Comparison of ENCODE assay signal across 28 cellular contexts in genomic region chr10:63921932-63922713, GRCh38.
DNase-seq lines count a peak whose midpoint lies in the region; ATAC-seq and TF ChIP-seq lines count a peak whose summit lies in the region.
"Had no signal": no experiment of that assay in that cellular context is flagged by ENCODE, and none has a peak within 500 bp of the region (broad histone marks: within the 10 kb centered on the region; RNA-seq: fewer than 3 reads in every experiment).

No MANE protein-coding gene starts in this region.

- no peak overlapping the region; the same call in 1 of the 2 replicates for H3K9ac ChIP-seq in HUES48 (ENCODE audit: low read depth, low read length)
- H3K9ac ChIP-seq: BLaER1 had no signal

- H3K9me3 ChIP-seq in Caco-2 (no peaks in the 10 kb centered on the region), HUES48 (ENCODE audit: control insufficient read depth, insufficient read depth, low read length) (no peaks in the 10 kb centered on the region), body of pancreas (no peaks in the 10 kb centered on the region), PC-9 (ENCODE audit: insufficient read depth, low read depth) (no peaks in the 10 kb centered on the region)
- H3K9me3 ChIP-seq: BLaER1, suprapubic skin, uterus had no signal

- H3K27ac Mint-ChIP-seq in Caco-2 (ENCODE audit: unreplicated experiment) (peak overlapping the region; percentile 1), mesothelial cell of epicardium (peak overlapping the region; percentile 4)
- H3K27ac Mint-ChIP-seq: activated B cell treated with CpG ODN at 0.5 μM for 24 hours; activated naive CD8-positive, alpha-beta T cell treated with anti-CD3 and anti-CD28 coated beads, Interleukin-2, amount 10 ng/mL, durations not matched to agents 7 days and 5 days; activated T-helper 17 cell treated with anti-CD3 and anti-CD28 coated beads, Interleukin-2, amount 50 U/mL, for 72 hours; stimulated activated naive B cell treated with anti-CD40 and anti-IgM and Interleukin-4, amounts not matched to agents 10 μg/mL and 1 μg/mL and 100 μg/mL, for 72 hours; T-helper 2 cell treated with Interferon-gamma antibody and Interleukin-4, amounts not matched to agents 5 μg/mL and 100 μg/mL, for 36 hours had no signal

- H3K36me3 ChIP-seq in Caco-2 (ENCODE audit: control insufficient read depth, insufficient read depth, low read length): no peaks in the 10 kb centered on the region
- H3K36me3 ChIP-seq in HUES48 (ENCODE audit: control insufficient read depth, insufficient read depth, low read length): no peaks in the 10 kb centered on the region
- H3K36me3 ChIP-seq in body of pancreas (replicated peaks in 1 of 2; ENCODE audit: insufficient read depth in 1 of 2, low read depth in 2 of 2): no peaks in the 10 kb centered on the region
- H3K36me3 ChIP-seq in PC-9 (ENCODE audit: low read depth): no peaks in the 10 kb centered on the region
- H3K36me3 ChIP-seq: BLaER1, suprapubic skin, uterus had no signal

- DNase-seq in Caco-2 (peak in 1 of 2 experiments; percentile 18), body of pancreas (no peak), mesothelial cell of epicardium (ENCODE audit: low spot score in 2 of 2, unreplicated experiment in 2 of 2) (no peak), NCI-H2196 (lab: John Stamatoyannopoulos, UW; ENCODE audit: unreplicated experiment) (no peak), PC-9 (no peak), activated gamma-delta T cell treated with Interleukin-2 at 50 U/mL for 16 hours (no peak), RWPE1 (ENCODE audit: low spot score) (no peak)
- DNase-seq: activated B cell treated with CpG ODN at 0.5 μM for 24 hours; activated CD4-positive, alpha-beta T cell treated with anti-CD3 and anti-CD28 coated beads, Interleukin-2, amount 50 U/mL, for 48 hours; activated CD8-positive, alpha-beta memory T cell treated with anti-CD3 and anti-CD28 coated beads, Interleukin-2, amount 50 U/mL, for 48 hours; activated naive CD8-positive, alpha-beta T cell treated with anti-CD3 and anti-CD28 coated beads, Interleukin-2, amount 10 ng/mL, durations not matched to agents 7 days and 5 days; effector CD4-positive, alpha-beta T cell; foreskin fibroblast; KG1; left cardiac atrium; mesendoderm; MV-4-11; naive B cell; NCI-H187 treated with DMSO at 0.1 percent for 48 hours; NCI-H2227 treated with DMSO at 0.1 percent for 48 hours; stimulated activated CD4-positive, alpha-beta T cell treated with anti-CD3 and anti-CD28 coated beads, Interleukin-4, amount 100 ng/mL, for 24 hours; stimulated activated naive B cell treated with anti-CD40 and anti-IgM and Interleukin-4, amounts not matched to agents 10 μg/mL and 1 μg/mL and 100 μg/mL, for 72 hours; uterus had no signal

- H3K4me1 ChIP-seq in Caco-2 (peaks cover 8% of the 10 kb centered on the region; the same call in 1 of the 2 replicates), HUES48 (ENCODE audit: control insufficient read depth, insufficient read depth, low read length) (peaks cover 31% of the 10 kb centered on the region), body of pancreas (no peaks in the 10 kb centered on the region), PC-9 (replicated peaks; ENCODE audit: insufficient read depth) (no peaks in the 10 kb centered on the region)
- H3K4me1 ChIP-seq: uterus had no signal

- H2AFZ ChIP-seq in PC-9: no peak overlapping the region

- POLR2A ChIA-PET in Caco-2 (lab: Charles Lee) (no interaction called here), PC-9 (lab: Charles Lee; ENCODE audit: unreplicated experiment) (no interaction called here), RWPE1 (lab: Yijun Ruan, JAX; ENCODE audit: low non-redundant PET) (no interaction called here)

- H3K27me3 Mint-ChIP-seq in Caco-2 (ENCODE audit: insufficient read depth, unreplicated experiment): no peaks in the 10 kb centered on the region
- H3K27me3 Mint-ChIP-seq in mesothelial cell of epicardium (ENCODE audit: low read depth): no peaks in the 10 kb centered on the region

- ATAC-seq in body of pancreas: peak; percentile 79
- ATAC-seq: activated T-helper 17 cell treated with anti-CD3 and anti-CD28 coated beads, Interleukin-2, amount 50 U/mL, for 72 hours; left cardiac atrium; stimulated activated naive B cell treated with anti-CD40 and anti-IgM and Interleukin-4, amounts not matched to agents 10 μg/mL and 1 μg/mL and 100 μg/mL, for 72 hours had no signal

- H4K20me1 ChIP-seq in PC-9 (ENCODE audit: insufficient read depth): no peaks in the 10 kb centered on the region
- H4K20me1 ChIP-seq: BLaER1 had no signal

- BruUV-seq in Caco-2 (replicated peaks; lab: Mats Ljungman, UMichigan): no TSS peak
- BruUV-seq in PC-9 (replicated peaks; lab: Mats Ljungman, UMichigan): no TSS peak

- no peak for TF ChIP-seq POLR2A in body of pancreas (IDR thresholded peaks at IDR 0.05)

- H3K4me1 Mint-ChIP-seq in Caco-2 (ENCODE audit: low read depth, unreplicated experiment): peaks cover 10% of the 10 kb centered on the region
- peaks cover 19% of the 10 kb centered on the region for H3K4me1 Mint-ChIP-seq in mesothelial cell of epicardium
- H3K4me1 Mint-ChIP-seq: activated B cell treated with CpG ODN at 0.5 μM for 24 hours; activated naive CD8-positive, alpha-beta T cell treated with anti-CD3 and anti-CD28 coated beads, Interleukin-2, amount 10 ng/mL, durations not matched to agents 7 days and 5 days; activated T-helper 17 cell treated with anti-CD3 and anti-CD28 coated beads, Interleukin-2, amount 50 U/mL, for 72 hours; naive B cell; stimulated activated naive B cell treated with anti-CD40 and anti-IgM and Interleukin-4, amounts not matched to agents 10 μg/mL and 1 μg/mL and 100 μg/mL, for 72 hours had no signal

- no peaks in the 10 kb centered on the region for H3F3A ChIP-seq in PC-9 (ENCODE audit: insufficient read depth, low read depth)

- H3K79me2 ChIP-seq in PC-9 (ENCODE audit: low read depth): no peaks in the 10 kb centered on the region

- H3K27ac ChIP-seq in HUES48 (ENCODE audit: low read depth, low read length): peak overlapping the region; percentile 54
- H3K27ac ChIP-seq in body of pancreas: peak overlapping the region in 2 of 4 donors; percentile 24 to 32
- H3K27ac ChIP-seq in PC-9: no peak overlapping the region
- H3K27ac ChIP-seq in RWPE1: no peak overlapping the region
- H3K27ac ChIP-seq: BLaER1, suprapubic skin, uterus had no signal

- CTCF ChIA-PET in Caco-2 (lab: Charles Lee) (interaction anchor here (1.1 kb wide), 1 partner anchor 55 kb away, joined by 4 read pairs; no protein-coding TSS in a partner anchor), PC-9 (lab: Charles Lee) (no interaction called here), RWPE1 (lab: Yijun Ruan, JAX) (interaction anchor here (0.6 to 1.0 kb wide), 2 partner anchors 55 to 424 kb away, joined by 3 read pairs; no protein-coding TSS in a partner anchor)

- H3K9me3 Mint-ChIP-seq in Caco-2 (ENCODE audit: unreplicated experiment) (no peaks in the 10 kb centered on the region), mesothelial cell of epicardium (peaks cover 6% of the 10 kb centered on the region)
- H3K9me3 Mint-ChIP-seq: activated B cell treated with CpG ODN at 0.5 μM for 24 hours; activated naive CD8-positive, alpha-beta T cell treated with anti-CD3 and anti-CD28 coated beads, Interleukin-2, amount 10 ng/mL, durations not matched to agents 7 days and 5 days; activated T-helper 17 cell treated with anti-CD3 and anti-CD28 coated beads, Interleukin-2, amount 50 U/mL, for 72 hours; stimulated activated naive B cell treated with anti-CD40 and anti-IgM and Interleukin-4, amounts not matched to agents 10 μg/mL and 1 μg/mL and 100 μg/mL, for 72 hours; T-helper 2 cell treated with Interferon-gamma antibody and Interleukin-4, amounts not matched to agents 5 μg/mL and 100 μg/mL, for 36 hours had no signal

- H3K4me2 ChIP-seq in PC-9: no peak overlapping the region
- H3K4me2 ChIP-seq: BLaER1 had no signal

- H3K9me2 ChIP-seq in PC-9 (ENCODE audit: insufficient read depth): no peaks in the 10 kb centered on the region

- H3K36me3 Mint-ChIP-seq in Caco-2 (ENCODE audit: insufficient read depth, unreplicated experiment): no peaks in the 10 kb centered on the region
- H3K36me3 Mint-ChIP-seq in mesothelial cell of epicardium: no peaks in the 10 kb centered on the region
- H3K36me3 Mint-ChIP-seq: activated naive CD8-positive, alpha-beta T cell treated with anti-CD3 and anti-CD28 coated beads, Interleukin-2, amount 10 ng/mL, durations not matched to agents 7 days and 5 days; naive B cell; stimulated activated naive B cell treated with anti-CD40 and anti-IgM and Interleukin-4, amounts not matched to agents 10 μg/mL and 1 μg/mL and 100 μg/mL, for 72 hours had no signal

- TF ChIP-seq CTCF in Caco-2 (IDR thresholded peaks at IDR 0.05; ENCODE audit: insufficient read depth in 1 of 2, low read depth in 1 of 2, low read length in 1 of 2, severe bottlenecking in 1 of 2, unreplicated experiment in 1 of 2): no peak
- no peak for TF ChIP-seq CTCF in body of pancreas (IDR thresholded peaks at IDR 0.05)
- no peak for TF ChIP-seq CTCF in mesothelial cell of epicardium (IDR thresholded peaks at IDR 0.05; ENCODE audit: unreplicated experiment)
- TF ChIP-seq CTCF in PC-9 (conservative IDR thresholded peaks at IDR 0.05): no peak
- TF ChIP-seq CTCF in RWPE1 (conservative IDR thresholded peaks at IDR 0.05; ENCODE audit: low read depth): no peak

- intact Hi-C loops in Caco-2 (cut with micrococcal nuclease; ENCODE audit: unreplicated experiment) (no loop called here), body of pancreas (cut with DNase I) (no loop called here), PC-9 (cut with micrococcal nuclease; ENCODE audit: unreplicated experiment) (no loop called here)

- 29 to 33% methylated on average over 4 of the region's 4 CpGs for WGBS in body of pancreas, 2 donors

- H3K27me3 ChIP-seq in Caco-2 (replicated peaks; ENCODE audit: control insufficient read depth, insufficient read depth, low read length): no peaks in the 10 kb centered on the region
- H3K27me3 ChIP-seq in HUES48 (ENCODE audit: control insufficient read depth, insufficient read depth, low read length): no peaks in the 10 kb centered on the region
- no peaks in the 10 kb centered on the region for H3K27me3 ChIP-seq in body of pancreas
- peaks cover 17% of the 10 kb centered on the region for H3K27me3 ChIP-seq in PC-9 (ENCODE audit: insufficient read depth, low read depth)
- H3K27me3 ChIP-seq: BLaER1, suprapubic skin, uterus had no signal

- no peak overlapping the region for H3K4me3 ChIP-seq in Caco-2 (ENCODE audit: low read depth, low read length)
- no peak overlapping the region for H3K4me3 ChIP-seq in HUES48 (ENCODE audit: low read depth, low read length)
- no peak overlapping the region for H3K4me3 ChIP-seq in body of pancreas
- no peak overlapping the region for H3K4me3 ChIP-seq in PC-9
- H3K4me3 ChIP-seq: BLaER1, suprapubic skin, uterus had no signal

- no peak overlapping the region for H3K4me3 Mint-ChIP-seq in Caco-2 (ENCODE audit: unreplicated experiment)
- H3K4me3 Mint-ChIP-seq in mesothelial cell of epicardium: no peak overlapping the region
- H3K4me3 Mint-ChIP-seq: activated B cell treated with CpG ODN at 0.5 μM for 24 hours; activated naive CD8-positive, alpha-beta T cell treated with anti-CD3 and anti-CD28 coated beads, Interleukin-2, amount 10 ng/mL, durations not matched to agents 7 days and 5 days; activated T-helper 17 cell treated with anti-CD3 and anti-CD28 coated beads, Interleukin-2, amount 50 U/mL, for 72 hours; naive B cell; stimulated activated naive B cell treated with anti-CD40 and anti-IgM and Interleukin-4, amounts not matched to agents 10 μg/mL and 1 μg/mL and 100 μg/mL, for 72 hours; T-helper 2 cell treated with Interferon-gamma antibody and Interleukin-4, amounts not matched to agents 5 μg/mL and 100 μg/mL, for 36 hours had no signal
